ENCODE assay signal across 8 cellular contexts in the genomic region with DNA sequence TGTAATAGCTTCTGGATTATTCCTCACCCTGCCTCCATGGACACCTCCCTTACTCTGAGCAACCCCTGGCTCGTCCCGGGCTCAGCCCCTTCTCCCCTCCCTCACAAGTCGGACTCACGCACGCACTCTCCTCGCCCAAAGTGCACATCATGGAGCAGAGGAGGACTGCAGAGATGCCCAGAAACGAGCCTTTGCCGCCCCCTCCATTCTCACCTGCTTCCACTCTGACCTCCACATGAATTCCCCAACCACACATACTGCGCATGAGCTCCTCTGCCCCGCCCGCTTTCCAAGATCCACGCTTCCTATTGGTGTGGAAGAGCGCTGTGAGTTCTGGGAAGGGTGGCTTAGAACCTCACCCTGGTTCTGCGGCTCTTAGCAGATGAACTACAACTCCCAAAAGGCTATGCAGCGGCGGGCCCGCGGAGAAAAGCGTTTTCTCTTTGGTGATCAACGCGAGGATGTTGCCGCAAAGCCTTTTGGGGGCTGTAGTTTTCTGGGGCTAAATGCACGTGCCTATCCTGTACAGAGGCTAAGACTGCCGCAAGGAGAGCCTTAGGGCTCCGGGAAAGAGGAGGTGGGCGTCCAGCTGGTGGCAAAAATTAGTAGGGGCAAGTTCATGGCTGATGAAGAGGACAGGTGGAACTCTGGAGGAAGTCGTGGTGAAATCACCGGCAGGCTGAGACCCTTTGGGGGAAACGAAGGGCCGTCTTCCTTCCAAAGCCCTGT. TPM values are rescaled to one million over a fixed set of nuclear protein-coding genes. Genes with fewer than 3 reads are reported as not detected.
DNase-seq lines count a peak whose midpoint lies in the region; ATAC-seq, FAIRE-seq and TF ChIP-seq lines count a peak whose summit lies in the region.

TSS of gene PHB1 (minus strand) at position 261 of the 729 bp plus-strand sequence. CDS start 1,618 bp downstream, outside the sequence.

- no peaks in the 10 kb centered on the region for H4K20me1 ChIP-seq in smooth muscle cell (ENCODE audit: low read depth)

- H3K9me3 ChIP-seq in WERI-Rb-1 (ENCODE audit: severe bottlenecking) (peaks cover under 1% of the 10 kb centered on the region), smooth muscle cell (replicated peaks; ENCODE audit: low read depth) (no peaks in the 10 kb centered on the region)

- TF ChIP-seq CTCF in WERI-Rb-1 (IDR thresholded peaks at IDR 0.05; ENCODE audit: low read depth, low read length) (no peak), bronchial epithelial cell (IDR thresholded peaks at IDR 0.05; ENCODE audit: insufficient read depth, low read length, severe bottlenecking) (no peak), smooth muscle cell (IDR thresholded peaks at IDR 0.05; ENCODE audit: borderline replicate concordance, insufficient read depth, poor library complexity, severe bottlenecking) (no peak)

- peak within 1 kb of the TSS; percentile 91 for H2AFZ ChIP-seq in smooth muscle cell (ENCODE audit: low read depth)

- FAIRE-seq in bronchial epithelial cell (lab: Jason Lieb, UNC): peak; percentile 91

- DNase-seq in ACHN: peak; percentile 99
- peak; percentile 98 for DNase-seq in NCI-H2227 (lab: John Stamatoyannopoulos, UW; ENCODE audit: unreplicated experiment)
- peak; percentile 99 for DNase-seq in WERI-Rb-1
- DNase-seq in bronchial epithelial cell (ENCODE audit: low read depth): peak; percentile 97
- peak; percentile 95 for DNase-seq in iPS-NIHi11 (ENCODE audit: low spot score)
- peak; percentile 73 for DNase-seq in smooth muscle cell (lab: John Stamatoyannopoulos, UW; ENCODE audit: unreplicated experiment)

- H3K9ac ChIP-seq in smooth muscle cell (ENCODE audit: low read depth): peak within 1 kb of the TSS; percentile 76

- H3K4me1 ChIP-seq in smooth muscle cell (ENCODE audit: low read depth): peaks cover 7% of the 10 kb centered on the region

- H3K27me3 ChIP-seq in WERI-Rb-1 (ENCODE audit: insufficient read depth, low read depth, severe bottlenecking) (no peaks in the 10 kb centered on the region), bronchial epithelial cell (ENCODE audit: control insufficient read depth, insufficient read depth, low read length) (no peaks in the 10 kb centered on the region), smooth muscle cell (ENCODE audit: low read depth) (no peaks in the 10 kb centered on the region)

- peak within 1 kb of the TSS; percentile 88 for H3K4me2 ChIP-seq in smooth muscle cell

- 2% methylated on average over 30 of the region's 30 CpGs for WGBS in smooth muscle cell (ENCODE audit: low lambda C conversion rate)

- ATAC-seq in GM18873 (IDR thresholded peaks at IDR 0.05; ENCODE audit: low FRiP score, unreplicated experiment) (peak; percentile 95), HG03139 (IDR thresholded peaks at IDR 0.05; ENCODE audit: unreplicated experiment) (peak; percentile 97)

- peaks cover 35% of the 10 kb centered on the region for H3K36me3 ChIP-seq in WERI-Rb-1
- H3K36me3 ChIP-seq in bronchial epithelial cell (ENCODE audit: control insufficient read depth, insufficient read depth, low read length): peaks cover 17% of the 10 kb centered on the region
- H3K36me3 ChIP-seq in smooth muscle cell (ENCODE audit: low read depth): no peaks in the 10 kb centered on the region

- H3K27ac ChIP-seq in WERI-Rb-1 (peak within 1 kb of the TSS; percentile 70), smooth muscle cell (ENCODE audit: low read depth) (no peak within 1 kb of the TSS)

- no peaks in the 10 kb centered on the region for H3F3A ChIP-seq in smooth muscle cell (ENCODE audit: low read depth)

- in situ Hi-C loops in ACHN (cut with HindIII; ENCODE audit: low pct_ligation_motif_present, low pct_unique_long_range_greater_than_20kb, low sequenced_read_pairs): no loop called here

- H3K4me3 ChIP-seq in WERI-Rb-1 (ENCODE audit: low read depth, low read length) (peak within 1 kb of the TSS; percentile 76), bronchial epithelial cell (ENCODE audit: low read depth, low read length) (peak within 1 kb of the TSS; percentile 51), smooth muscle cell (peak within 1 kb of the TSS; percentile 88)

- H3K79me2 ChIP-seq in smooth muscle cell (ENCODE audit: low read depth): peaks cover 20% of the 10 kb centered on the region

RNA-seq across cellular contexts. Expression of gene PHB1, which starts in this region (rescaled TPM):
- total RNA-seq in bronchial epithelial cell (152 and 235 TPM in 2 replicates), smooth muscle cell (80.8 and 90.1 TPM in 2 replicates)
- polyA plus RNA-seq in smooth muscle cell: 181 and 184 TPM in 2 replicates
